13 cellular contexts compared by ENCODE assay signal in the genomic region with DNA sequence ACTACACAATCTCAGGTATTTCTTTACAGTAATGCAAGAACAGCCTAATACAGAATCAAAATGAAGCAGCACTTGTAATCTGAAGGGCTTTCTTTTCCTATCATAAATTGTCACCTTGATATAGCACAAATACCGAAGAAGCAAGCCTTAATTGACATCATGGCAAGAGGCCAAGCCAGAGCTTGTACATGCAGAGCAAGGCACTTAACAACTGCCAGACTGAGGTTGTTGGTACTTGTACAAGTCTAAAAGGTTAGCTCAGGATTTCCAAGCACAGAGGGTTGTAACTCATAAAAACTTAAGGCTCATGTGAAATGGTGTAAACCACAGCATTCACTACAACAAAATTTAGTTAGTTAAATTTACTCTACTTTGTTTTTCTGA.
DNase-seq lines count a peak whose midpoint lies in the region; ATAC-seq and TF ChIP-seq lines count a peak whose summit lies in the region.
"Had no signal": no experiment of that assay in that cellular context is flagged by ENCODE, and none has a peak within 500 bp of the region (broad histone marks: within the 10 kb centered on the region; RNA-seq: fewer than 3 reads in every experiment).

No MANE protein-coding gene starts in this region.

- H2AFZ ChIP-seq in H9 (ENCODE audit: low read length): no peak overlapping the region
- H2AFZ ChIP-seq: GM23338 had no signal

- no peaks in the 10 kb centered on the region for H3K27me3 ChIP-seq in left ventricle myocardium inferior (ENCODE audit: low read depth)
- H3K27me3 ChIP-seq in transverse colon: no peaks in the 10 kb centered on the region
- no peaks in the 10 kb centered on the region for H3K27me3 ChIP-seq in H9 (ENCODE audit: insufficient read depth, low read length)
- no peaks in the 10 kb centered on the region for H3K27me3 ChIP-seq in psoas muscle (ENCODE audit: insufficient read depth in 3 of 3, low read length in 2 of 3)

- TF ChIP-seq EP300 in transverse colon (IDR thresholded peaks at IDR 0.05; ENCODE audit: low read depth): no peak

- H3K4me1 Mint-ChIP-seq in H9: no peaks in the 10 kb centered on the region
- H3K4me1 Mint-ChIP-seq: GM23338 had no signal

- 13% methylated on average over 1 of the region's 1 CpG; no CpG with 5 or more reads in 1 of the 2 donors for WGBS in transverse colon (ENCODE audit: low coverage in 1 of 2), 2 donors
- no CpG with 5 or more reads among the region's 1 CpG for WGBS in H9 (ENCODE audit: extremely low coverage, insufficient read length, low lambda C conversion rate)
- WGBS in psoas muscle, 3 donors: 12 to 48% (median 13%) methylated on average over 1 of the region's 1 CpG

- H3K27ac Mint-ChIP-seq in H9: no peak overlapping the region
- H3K27ac Mint-ChIP-seq: GM23338; stimulated activated naive CD8-positive, alpha-beta T cell treated with anti-CD3 and anti-CD28 coated beads, Interleukin-15, Interleukin-2, amounts not matched to agents 100 ng/mL and 50 ng/mL, for 24 hours had no signal

- H3K9ac ChIP-seq in H9 (ENCODE audit: extremely low read depth, insufficient read length, low read length): no peak overlapping the region

- no peak overlapping the region for H3K14ac ChIP-seq in H9 (ENCODE audit: insufficient read depth, low read length)

- no peak overlapping the region for H3K56ac ChIP-seq in H9 (ENCODE audit: insufficient read length, low read depth, low read length)

- intact Hi-C loops in Right ventricle myocardium superior (cut with DNase I) (no loop called here), left ventricle myocardium inferior (cut with micrococcal nuclease) (no loop called here), left ventricle myocardium superior (cut with micrococcal nuclease) (no loop called here), transverse colon (cut with DNase I; ENCODE audit: low total_unique reads) (no loop called here), psoas muscle (cut with DNase I) (no loop called here)

- H3K9me3 ChIP-seq in left ventricle myocardium inferior (replicated peaks) (peaks cover 18% of the 10 kb centered on the region), transverse colon (no peaks in the 10 kb centered on the region), H9 (ENCODE audit: control insufficient read depth, low read depth, low read length) (no peaks in the 10 kb centered on the region), psoas muscle (no peaks in the 10 kb centered on the region)

- no peaks in the 10 kb centered on the region for H3K36me3 ChIP-seq in left ventricle myocardium inferior
- H3K36me3 ChIP-seq in transverse colon: no peaks in the 10 kb centered on the region
- no peaks in the 10 kb centered on the region for H3K36me3 ChIP-seq in psoas muscle (ENCODE audit: insufficient read depth in 1 of 2, low read depth in 1 of 2)

- no peaks in the 10 kb centered on the region for H3K23me2 ChIP-seq in H9 (ENCODE audit: insufficient read length, low read depth, low read length, poor library complexity, severe bottlenecking)

- TF ChIP-seq POLR2A in transverse colon (IDR thresholded peaks at IDR 0.05): no peak

- H3K36me3 Mint-ChIP-seq in H9 (ENCODE audit: insufficient read depth in 1 of 3, low read depth in 3 of 3): peaks cover 0 to 6% (median 0%) of the 10 kb centered on the region in 3 experiments; a peak in 3 of 7 replicates

- no peak overlapping the region for H4K91ac ChIP-seq in H9 (ENCODE audit: insufficient read length, low read depth, low read length)

- H2BK5ac ChIP-seq in H9 (ENCODE audit: insufficient read length, low read length): no peak overlapping the region

- peak; percentile 73 for ATAC-seq in Right ventricle myocardium superior (ENCODE audit: poor library complexity)
- ATAC-seq in left ventricle myocardium superior: peak; percentile 47
- no peak for ATAC-seq in GM21367 (IDR thresholded peaks at IDR 0.05; ENCODE audit: unreplicated experiment)
- no peak for ATAC-seq in psoas muscle
- ATAC-seq: GM23338 had no signal

- TF ChIP-seq CTCF in left ventricle myocardium inferior (IDR thresholded peaks at IDR 0.05; ENCODE audit: borderline replicate concordance) (no peak), transverse colon (IDR thresholded peaks at IDR 0.05) (no peak), H9 (conservative IDR thresholded peaks at IDR 0.05) (no peak), psoas muscle (IDR thresholded peaks at IDR 0.05) (no peak)

- no peaks in the 10 kb centered on the region for H3K27me3 Mint-ChIP-seq in H9 (ENCODE audit: low read depth)

- peaks cover 7% of the 10 kb centered on the region for H3K4me1 ChIP-seq in left ventricle myocardium inferior
- no peaks in the 10 kb centered on the region for H3K4me1 ChIP-seq in transverse colon
- H3K4me1 ChIP-seq in H9 (ENCODE audit: insufficient read depth, low read length): no peaks in the 10 kb centered on the region
- no peaks in the 10 kb centered on the region for H3K4me1 ChIP-seq in psoas muscle

- peaks cover 11 to 14% of the 10 kb centered on the region in 2 experiments; a peak in 3 of 5 replicates for H3K9me3 Mint-ChIP-seq in H9
- H3K9me3 Mint-ChIP-seq: stimulated activated naive CD8-positive, alpha-beta T cell treated with anti-CD3 and anti-CD28 coated beads, Interleukin-15, Interleukin-2, amounts not matched to agents 100 ng/mL and 50 ng/mL, for 24 hours had no signal

- no peak overlapping the region for H2AK5ac ChIP-seq in H9 (ENCODE audit: insufficient read length, low read length)

- H3K79me1 ChIP-seq in H9 (ENCODE audit: insufficient read depth, low read depth, low read length, poor library complexity, severe bottlenecking): no peaks in the 10 kb centered on the region

- no peak overlapping the region for H2BK20ac ChIP-seq in H9 (ENCODE audit: low read depth, low read length, poor library complexity, severe bottlenecking)

- H3K27ac ChIP-seq in left ventricle myocardium inferior (replicated peaks): no peak overlapping the region
- no peak overlapping the region for H3K27ac ChIP-seq in transverse colon
- H3K27ac ChIP-seq in H9 (ENCODE audit: insufficient read length, low read depth, low read length): no peak overlapping the region
- no peak overlapping the region for H3K27ac ChIP-seq in psoas muscle

- H4K5ac ChIP-seq in H9 (ENCODE audit: insufficient read length, low read depth, low read length): no peak overlapping the region

- no peak for DNase-seq in Right ventricle myocardium superior
- DNase-seq in left ventricle myocardium inferior: no peak
- DNase-seq in NCI-H69 (lab: John Stamatoyannopoulos, UW): peak; percentile 68
- no peak for DNase-seq in left ventricle myocardium superior
- peak; percentile 23 for DNase-seq in transverse colon
- no peak for DNase-seq in H9
- no peak for DNase-seq in psoas muscle
- DNase-seq: activated effector memory CD4-positive, alpha-beta T cell treated with anti-CD3 and anti-CD28 coated beads, Interleukin-2, amount 50 U/mL, for 16 hours; COR-L47; NCI-H1694 had no signal

- no peak overlapping the region for H3K4me3 Mint-ChIP-seq in H9
- H3K4me3 Mint-ChIP-seq: GM23338; stimulated activated naive CD8-positive, alpha-beta T cell treated with anti-CD3 and anti-CD28 coated beads, Interleukin-15, Interleukin-2, amounts not matched to agents 100 ng/mL and 50 ng/mL, for 24 hours had no signal

- no peaks in the 10 kb centered on the region for H4K20me1 ChIP-seq in H9 (ENCODE audit: control insufficient read depth, insufficient read depth, insufficient read length)

- no peak overlapping the region for H3K4ac ChIP-seq in H9 (ENCODE audit: low read depth, low read length)

- no peak overlapping the region for H2BK15ac ChIP-seq in H9 (ENCODE audit: low read depth, low read length)

- no peaks in the 10 kb centered on the region for H3K79me2 ChIP-seq in H9 (ENCODE audit: insufficient read depth, low read length)

- H2BK12ac ChIP-seq in H9 (ENCODE audit: insufficient read length, low read depth, low read length): no peak overlapping the region

- in situ Hi-C loops in transverse colon (cut with MboI; ENCODE audit: low pct_ligation_motif_present in 1 of 4, low pct_unique_long_range_greater_than_20kb in 1 of 4, low sequenced_read_pairs in 3 of 4): no loop called here

- no peak overlapping the region for H3K18ac ChIP-seq in H9 (ENCODE audit: insufficient read length, low read depth, low read length)

- no peak overlapping the region for H3K4me3 ChIP-seq in left ventricle myocardium inferior
- H3K4me3 ChIP-seq in transverse colon: no peak overlapping the region
- H3K4me3 ChIP-seq in psoas muscle: no peak overlapping the region
- H3K4me3 ChIP-seq: GM23338 had no signal

- no peak overlapping the region for H4K8ac ChIP-seq in H9 (replicated peaks; ENCODE audit: insufficient read length, low read depth, low read length)

- no peak overlapping the region for H3T11ph ChIP-seq in H9 (ENCODE audit: low read length)

- H3K4me2 ChIP-seq in H9 (ENCODE audit: insufficient read depth, insufficient read length, low read length): no peak overlapping the region
- H3K4me2 ChIP-seq: GM23338 had no signal

- no peak overlapping the region for H3K23ac ChIP-seq in H9 (ENCODE audit: insufficient read length, low read depth, low read length)

- no peak overlapping the region for H2BK120ac ChIP-seq in H9 (ENCODE audit: low read depth, low read length, poor library complexity, severe bottlenecking)

Comparison
In these comparisons a context has a peak if more than half of its experiments do, and no peak if none do; other contexts are left out.
1. ATAC-seq: peak in Right ventricle myocardium superior (single experiment) and left ventricle myocardium superior (single experiment); none in GM21367 (single experiment) and psoas muscle (0 of 4).
2. DNase-seq: peak in NCI-H69 (single experiment) and transverse colon (single experiment); none in Right ventricle myocardium superior (single experiment), left ventricle myocardium inferior (single experiment), left ventricle myocardium superior (single experiment), H9 (single experiment) and psoas muscle (0 of 2).